20 cellular contexts compared by ENCODE assay signal in genomic region chr1:53899708-53900107, GRCh38. TPM values are rescaled to one million over a fixed set of nuclear protein-coding genes. Genes with fewer than 3 reads are reported as not detected.
"Had no signal": no experiment of that assay in that cellular context is flagged by ENCODE, and none has a peak within 500 bp of the region (broad histone marks: within the 10 kb centered on the region; RNA-seq: fewer than 3 reads in every experiment).

No MANE protein-coding gene starts in this region.

- H3K4me3 Mint-ChIP-seq: central memory CD8-positive, alpha-beta T cell; effector memory CD8-positive, alpha-beta T cell; memory B cell; natural killer cell treated with Interleukin-12 subunit alpha and Interleukin-12 subunit beta and Interleukin-15 and Interleukin-18, amount 100 ng/mL, for 72 hours; stimulated activated effector memory CD8-positive, alpha-beta T cell treated with anti-CD3 and anti-CD28 coated beads, Interleukin-12 subunit alpha, Interleukin-12 subunit beta, amount 100 ng/mL, for 72 hours had no signal

- H3K9me3 ChIP-seq: esophagus squamous epithelium, gastroesophageal sphincter, lower lobe of right lung, pancreas, suprapubic skin, tibial artery, upper lobe of left lung had no signal

- H3K27ac ChIP-seq: esophagus squamous epithelium, lower lobe of right lung, pancreas, suprapubic skin, upper lobe of left lung had no signal

- H3K4me1 Mint-ChIP-seq: central memory CD8-positive, alpha-beta T cell; memory B cell had no signal

- H3K4me3 ChIP-seq: esophagus squamous epithelium, gastroesophageal sphincter, lower lobe of right lung, pancreas, suprapubic skin, upper lobe of left lung had no signal

- H3K27ac Mint-ChIP-seq: effector memory CD8-positive, alpha-beta T cell; memory B cell; natural killer cell treated with Interleukin-12 subunit alpha and Interleukin-12 subunit beta and Interleukin-15 and Interleukin-18, amount 100 ng/mL, for 72 hours; progenitor cell of endocrine pancreas; stimulated activated effector memory CD8-positive, alpha-beta T cell treated with anti-CD3 and anti-CD28 coated beads, Interleukin-12 subunit alpha, Interleukin-12 subunit beta, amount 100 ng/mL, for 72 hours had no signal

- H3K36me3 Mint-ChIP-seq: natural killer cell treated with Interleukin-12 subunit alpha and Interleukin-12 subunit beta and Interleukin-15 and Interleukin-18, amount 100 ng/mL, for 72 hours; stimulated activated effector memory CD8-positive, alpha-beta T cell treated with anti-CD3 and anti-CD28 coated beads, Interleukin-12 subunit alpha, Interleukin-12 subunit beta, amount 100 ng/mL, for 72 hours had no signal

- H3K36me3 ChIP-seq: esophagus squamous epithelium, gastroesophageal sphincter, lower lobe of right lung, pancreas, suprapubic skin, tibial artery, upper lobe of left lung had no signal

- ATAC-seq: effector memory CD8-positive, alpha-beta T cell; gastroesophageal sphincter; lower lobe of right lung; natural killer cell treated with Interleukin-12 subunit alpha and Interleukin-12 subunit beta and Interleukin-15 and Interleukin-18, amount 100 ng/mL, for 72 hours; stimulated activated effector memory CD8-positive, alpha-beta T cell treated with anti-CD3 and anti-CD28 coated beads, Interleukin-12 subunit alpha, Interleukin-12 subunit beta, amount 100 ng/mL, for 72 hours; stimulated activated naive CD8-positive, alpha-beta T cell treated with anti-CD3 and anti-CD28 coated beads, Interleukin-15, Interleukin-2, amounts not matched to agents 100 U/mL and 50 U/mL, for 24 hours had no signal

- H3K27me3 ChIP-seq: esophagus squamous epithelium, gastroesophageal sphincter, pancreas, suprapubic skin, tibial artery, upper lobe of left lung had no signal

- DNase-seq: effector memory CD8-positive, alpha-beta T cell; esophagus squamous epithelium; foreskin fibroblast; lower lobe of right lung; occipital lobe; stimulated activated CD4-positive, alpha-beta T cell treated with anti-CD3 and anti-CD28 coated beads, Interleukin-4, amount 100 ng/mL, for 1 hour; stimulated activated CD8-positive, alpha-beta memory T cell treated with anti-CD3 and anti-CD28 coated beads, Interleukin-4, amount 100 ng/mL, for 48 hours; stimulated activated naive CD8-positive, alpha-beta T cell treated with anti-CD3 and anti-CD28 coated beads, Interleukin-15, Interleukin-2, amounts not matched to agents 100 U/mL and 50 U/mL, for 24 hours; tibial artery; upper lobe of left lung had no signal

- FAIRE-seq: pancreas had no signal

- H3K27me3 Mint-ChIP-seq: central memory CD8-positive, alpha-beta T cell; progenitor cell of endocrine pancreas had no signal

- H3K9me3 Mint-ChIP-seq: central memory CD8-positive, alpha-beta T cell; effector memory CD8-positive, alpha-beta T cell; memory B cell; natural killer cell treated with Interleukin-12 subunit alpha and Interleukin-12 subunit beta and Interleukin-15 and Interleukin-18, amount 100 ng/mL, for 72 hours; stimulated activated effector memory CD8-positive, alpha-beta T cell treated with anti-CD3 and anti-CD28 coated beads, Interleukin-12 subunit alpha, Interleukin-12 subunit beta, amount 100 ng/mL, for 72 hours had no signal

RNA-seq across cellular contexts. Expression of gene DIO1, which starts 5.7 kb away (rescaled TPM):
- total RNA-seq: epithelial cell of proximal tubule; esophagus squamous epithelium; gastroesophageal sphincter; lower lobe of right lung; natural killer cell treated with Interleukin-12 subunit alpha and Interleukin-12 subunit beta and Interleukin-15 and Interleukin-18, amount 100 ng/mL, for 72 hours; occipital lobe; pancreas; renal cortical epithelial cell; suprapubic skin had no signal
